Comparison of ENCODE assay signal across 15 cellular contexts in genomic region chr7:83921798-83922607, GRCh38.
DNase-seq lines count a peak whose midpoint lies in the region; ATAC-seq and TF ChIP-seq lines count a peak whose summit lies in the region.
"Had no signal": no experiment of that assay in that cellular context is flagged by ENCODE, and none has a peak within 500 bp of the region (broad histone marks: within the 10 kb centered on the region; RNA-seq: fewer than 3 reads in every experiment).

No MANE protein-coding gene starts in this region.

- H3K9ac ChIP-seq in adipocyte (ENCODE audit: low read length) = no peak overlapping the region
- H3K9ac ChIP-seq: BLaER1 had no signal

- no peaks in the 10 kb centered on the region for H3K9me3 Mint-ChIP-seq in activated naive CD8-positive, alpha-beta T cell treated with anti-CD3 and anti-CD28 coated beads, Interleukin-2, amount 50 U/mL, for 24 hours
- H3K9me3 Mint-ChIP-seq: activated naive CD4-positive, alpha-beta T cell treated with anti-CD3 and anti-CD28 coated beads, Interleukin-2, amount 50 U/mL, for 72 hours had no signal

- no peak for ATAC-seq in activated naive CD8-positive, alpha-beta T cell treated with anti-CD3 and anti-CD28 coated beads, Interleukin-2, amount 50 U/mL, for 24 hours
- ATAC-seq: right lobe of liver had no signal

- peaks cover 7% of the 10 kb centered on the region for H3K4me1 ChIP-seq in adipocyte (ENCODE audit: control insufficient read depth, insufficient read depth, low read length)
- H3K4me1 ChIP-seq: BLaER1, right lobe of liver, upper lobe of left lung had no signal

- H3K4me1 Mint-ChIP-seq in activated naive CD8-positive, alpha-beta T cell treated with anti-CD3 and anti-CD28 coated beads, Interleukin-2, amount 50 U/mL, for 24 hours = no peaks in the 10 kb centered on the region

- H3K27ac Mint-ChIP-seq in activated naive CD8-positive, alpha-beta T cell treated with anti-CD3 and anti-CD28 coated beads, Interleukin-2, amount 50 U/mL, for 24 hours = no peak overlapping the region
- H3K27ac Mint-ChIP-seq: activated naive CD4-positive, alpha-beta T cell treated with anti-CD3 and anti-CD28 coated beads, Interleukin-2, amount 50 U/mL, for 72 hours had no signal

- no peaks in the 10 kb centered on the region for H3K27me3 Mint-ChIP-seq in activated naive CD8-positive, alpha-beta T cell treated with anti-CD3 and anti-CD28 coated beads, Interleukin-2, amount 50 U/mL, for 24 hours

- no peak overlapping the region for H3K4me3 Mint-ChIP-seq in activated naive CD8-positive, alpha-beta T cell treated with anti-CD3 and anti-CD28 coated beads, Interleukin-2, amount 50 U/mL, for 24 hours

- peaks cover 2% of the 10 kb centered on the region; the same call in 1 of the 2 replicates for H3K27me3 ChIP-seq in BJ (ENCODE audit: control insufficient read depth, insufficient read depth, low read length)
- no peaks in the 10 kb centered on the region for H3K27me3 ChIP-seq in adipocyte (replicated peaks; ENCODE audit: control insufficient read depth, insufficient read depth, low read length)
- H3K27me3 ChIP-seq: BLaER1, right lobe of liver, upper lobe of left lung had no signal

- peak; percentile 1 for DNase-seq in BJ (ENCODE audit: low read depth)
- DNase-seq in LHCN-M2 (ENCODE audit: low read depth) = peak; percentile 47
- peak; percentile 59 for DNase-seq in adipocyte (ENCODE audit: low read depth)
- DNase-seq in hepatic stellate cell (ENCODE audit: low spot score) = peak; percentile 5
- DNase-seq in dermis blood vessel endothelial cell = no peak
- no peak for DNase-seq in NCI-H526 treated with DMSO at 0.1 percent for 48 hours (lab: John Stamatoyannopoulos, UW)
- DNase-seq in SIG-M5 (lab: John Stamatoyannopoulos, UW) = no peak
- no peak for DNase-seq in activated naive CD8-positive, alpha-beta T cell treated with anti-CD3 and anti-CD28 coated beads, Interleukin-2, amount 50 U/mL, for 24 hours
- DNase-seq: activated CD8-positive, alpha-beta memory T cell treated with anti-CD3 and anti-CD28 coated beads for 24 hours; effector CD8-positive, alpha-beta T cell; NCI-H187; right lobe of liver; upper lobe of left lung had no signal

- H3K36me3 ChIP-seq in BJ (ENCODE audit: control insufficient read depth, insufficient read depth, low read length) (no peaks in the 10 kb centered on the region), adipocyte (ENCODE audit: control insufficient read depth, insufficient read depth, low read length, severe bottlenecking) (no peaks in the 10 kb centered on the region)
- H3K36me3 ChIP-seq: BLaER1, right lobe of liver, upper lobe of left lung had no signal

- POLR2A ChIA-PET in BJ (lab: Charles Lee) = no interaction called here

- no peak for TF ChIP-seq CTCF in BJ (IDR thresholded peaks at IDR 0.05; ENCODE audit: insufficient read depth, low read depth, low read length)

- no peaks in the 10 kb centered on the region for H3K9me3 ChIP-seq in adipocyte (ENCODE audit: control insufficient read depth, low read length)
- H3K9me3 ChIP-seq: BLaER1, right lobe of liver, upper lobe of left lung had no signal

- H3K4me3 ChIP-seq in BJ (ENCODE audit: low read depth, low read length) (no peak overlapping the region), adipocyte (ENCODE audit: low read length) (no peak overlapping the region)
- H3K4me3 ChIP-seq: BLaER1, right lobe of liver, upper lobe of left lung had no signal

- no peaks in the 10 kb centered on the region for H3K36me3 Mint-ChIP-seq in activated naive CD8-positive, alpha-beta T cell treated with anti-CD3 and anti-CD28 coated beads, Interleukin-2, amount 50 U/mL, for 24 hours (ENCODE audit: low read depth)
- H3K36me3 Mint-ChIP-seq: activated naive CD4-positive, alpha-beta T cell treated with anti-CD3 and anti-CD28 coated beads, Interleukin-2, amount 50 U/mL, for 72 hours had no signal

- CTCF ChIA-PET in BJ (lab: Yijun Ruan, JAX) = interaction anchor here (1.0 kb wide), 1 partner anchor 14 kb away, joined by 4 read pairs; no protein-coding TSS in a partner anchor

Comparison
In these comparisons a context has a peak if more than half of its experiments do, and no peak if none do; other contexts are left out.
1. DNase-seq: peak in BJ (single experiment), LHCN-M2 (single experiment), adipocyte (single experiment) and hepatic stellate cell (single experiment); none in dermis blood vessel endothelial cell (single experiment), NCI-H526 treated with DMSO at 0.1 percent for 48 hours (single experiment), SIG-M5 (single experiment) and activated naive CD8-positive, alpha-beta T cell treated with anti-CD3 and anti-CD28 coated beads, Interleukin-2, amount 50 U/mL, for 24 hours (single experiment).